In genomic region chr6:7156666-7157278, GRCh38 we compare ENCODE assay signal across 10 cellular contexts. TPM values are rescaled to one million over a fixed set of nuclear protein-coding genes. Genes with fewer than 3 reads are reported as not detected.
A peak's percentile ranks its signal among the peaks of the same experiment; 100 is the strongest.
DNase-seq lines count a peak whose midpoint lies in the region; ATAC-seq and TF ChIP-seq lines count a peak whose summit lies in the region.
"Had no signal": no experiment of that assay in that cellular context is flagged by ENCODE, and none has a peak within 500 bp of the region (broad histone marks: within the 10 kb centered on the region; RNA-seq: fewer than 3 reads in every experiment).

No MANE protein-coding gene starts in this region.

- no peaks in the 10 kb centered on the region for H3K27me3 ChIP-seq in BLaER1 treated with 17β-estradiol and CSF1 and Interleukin-3, amounts not matched to agents 10 nM and 100 nM
- H3K27me3 ChIP-seq in HUES64 (ENCODE audit: insufficient read depth, low read length), result no peaks in the 10 kb centered on the region

- H3K9me3 Mint-ChIP-seq in dendritic cell treated with granulocyte-macrophage colony-stimulating factor and Interleukin-4, amounts not matched to agents 40 ng/mL and 50 ng/mL, for 4 days, result no peaks in the 10 kb centered on the region
- H3K9me3 Mint-ChIP-seq in activated naive CD4-positive, alpha-beta T cell treated with anti-CD3 and anti-CD28 coated beads, Interleukin-2, amount 10 ng/mL, durations not matched to agents 7 days and 5 days, result no peaks in the 10 kb centered on the region

- peak overlapping the region in 4 of 11 experiments; percentile 1 to 66 (median 56); a peak in 2 of 22 replicates for H3K9ac ChIP-seq in BLaER1 treated with 17β-estradiol and CSF1 and Interleukin-3, amounts not matched to agents 10 nM and 100 nM
- no peak overlapping the region for H3K9ac ChIP-seq in HUES64 (ENCODE audit: low read depth, low read length)

- ATAC-seq in omental fat pad (ENCODE audit: low FRiP score) (peak; percentile 15), GM21529 (IDR thresholded peaks at IDR 0.05; ENCODE audit: unreplicated experiment) (no peak)

- peak overlapping the region; percentile 90 for H3K27ac Mint-ChIP-seq in dendritic cell treated with granulocyte-macrophage colony-stimulating factor and Interleukin-4, amounts not matched to agents 40 ng/mL and 50 ng/mL, for 4 days
- H3K27ac Mint-ChIP-seq in activated naive CD4-positive, alpha-beta T cell treated with anti-CD3 and anti-CD28 coated beads, Interleukin-2, amount 10 ng/mL, durations not matched to agents 7 days and 5 days, result no peak overlapping the region

- no peak for TF ChIP-seq CTCF in omental fat pad (IDR thresholded peaks at IDR 0.05)

- no peak overlapping the region for H3K4me3 Mint-ChIP-seq in dendritic cell treated with granulocyte-macrophage colony-stimulating factor and Interleukin-4, amounts not matched to agents 40 ng/mL and 50 ng/mL, for 4 days
- H3K4me3 Mint-ChIP-seq in activated naive CD4-positive, alpha-beta T cell treated with anti-CD3 and anti-CD28 coated beads, Interleukin-2, amount 10 ng/mL, durations not matched to agents 7 days and 5 days, result no peak overlapping the region

- H4K20me1 ChIP-seq in BLaER1 treated with 17β-estradiol and CSF1 and Interleukin-3, amounts not matched to agents 10 nM and 100 nM, result peaks cover 80 to 100% (median 100%) of the 10 kb centered on the region in 11 experiments

- DNase-seq in omental fat pad (ENCODE audit: low spot score) (no peak), MV-4-11 (lab: John Stamatoyannopoulos, UW) (no peak), NCI-H1694 treated with DMSO at 0.1 percent for 48 hours (lab: John Stamatoyannopoulos, UW) (no peak)
- DNase-seq in activated naive CD4-positive, alpha-beta T cell treated with anti-CD3 and anti-CD28 coated beads, Interleukin-2, amount 10 ng/mL, durations not matched to agents 7 days and 5 days, result no peak
- DNase-seq: anterior cingulate cortex, NCI-H2081 treated with DMSO at 0.1 percent for 48 hours had no signal

- peaks cover 58 to 99% (median 79%) of the 10 kb centered on the region in 10 experiments for H3K4me1 ChIP-seq in BLaER1 treated with 17β-estradiol and CSF1 and Interleukin-3, amounts not matched to agents 10 nM and 100 nM
- H3K4me1 ChIP-seq in HUES64 (ENCODE audit: insufficient read depth, low read length), result peaks cover 42% of the 10 kb centered on the region

- H3K36me3 Mint-ChIP-seq in dendritic cell treated with granulocyte-macrophage colony-stimulating factor and Interleukin-4, amounts not matched to agents 40 ng/mL and 50 ng/mL, for 4 days (ENCODE audit: low read depth), result peaks cover 80% of the 10 kb centered on the region
- H3K36me3 Mint-ChIP-seq in activated naive CD4-positive, alpha-beta T cell treated with anti-CD3 and anti-CD28 coated beads, Interleukin-2, amount 10 ng/mL, durations not matched to agents 7 days and 5 days, result peaks cover 23% of the 10 kb centered on the region

- H3K27ac ChIP-seq in BLaER1 treated with 17β-estradiol and CSF1 and Interleukin-3, amounts not matched to agents 10 nM and 100 nM, result peak overlapping the region in 5 of 11 experiments; percentile 58 to 70 (median 66); a peak in 8 of 22 replicates
- H3K27ac ChIP-seq in HUES64 (ENCODE audit: low read depth, low read length), result peak overlapping the region; percentile 58; the same call in 1 of the 2 replicates

- CTCF ChIA-PET in activated naive CD4-positive, alpha-beta T cell treated with anti-CD3 and anti-CD28 coated beads, Interleukin-2, amount 10 ng/mL, durations not matched to agents 7 days and 5 days (lab: Charles Lee), result no interaction called here

- 87% methylated on average over 10 of the region's 11 CpGs for WGBS in HUES64

- peaks cover 0 to 50% (median 0%) of the 10 kb centered on the region in 11 experiments; a peak in 7 of 22 replicates for H3K36me3 ChIP-seq in BLaER1 treated with 17β-estradiol and CSF1 and Interleukin-3, amounts not matched to agents 10 nM and 100 nM
- no peaks in the 10 kb centered on the region for H3K36me3 ChIP-seq in HUES64 (ENCODE audit: insufficient read depth, low read length)

- peaks cover 86% of the 10 kb centered on the region for H3K4me1 Mint-ChIP-seq in dendritic cell treated with granulocyte-macrophage colony-stimulating factor and Interleukin-4, amounts not matched to agents 40 ng/mL and 50 ng/mL, for 4 days (ENCODE audit: low read depth)
- H3K4me1 Mint-ChIP-seq in activated naive CD4-positive, alpha-beta T cell treated with anti-CD3 and anti-CD28 coated beads, Interleukin-2, amount 10 ng/mL, durations not matched to agents 7 days and 5 days, result peaks cover 56% of the 10 kb centered on the region

- no peaks in the 10 kb centered on the region for H3K9me3 ChIP-seq in BLaER1 treated with 17β-estradiol and CSF1 and Interleukin-3, amounts not matched to agents 10 nM and 100 nM (replicated peaks in 1 of 11)
- H3K9me3 ChIP-seq in HUES64 (ENCODE audit: insufficient read depth, low read depth, low read length), result no peaks in the 10 kb centered on the region

- H3K4me2 ChIP-seq in BLaER1 treated with 17β-estradiol and CSF1 and Interleukin-3, amounts not matched to agents 10 nM and 100 nM, result peak overlapping the region; percentile 65 to 92 (median 82)

- no peaks in the 10 kb centered on the region for H3K27me3 Mint-ChIP-seq in dendritic cell treated with granulocyte-macrophage colony-stimulating factor and Interleukin-4, amounts not matched to agents 40 ng/mL and 50 ng/mL, for 4 days
- no peaks in the 10 kb centered on the region for H3K27me3 Mint-ChIP-seq in activated naive CD4-positive, alpha-beta T cell treated with anti-CD3 and anti-CD28 coated beads, Interleukin-2, amount 10 ng/mL, durations not matched to agents 7 days and 5 days

- intact Hi-C loops in dendritic cell treated with granulocyte-macrophage colony-stimulating factor and Interleukin-4, amounts not matched to agents 40 ng/mL and 50 ng/mL, for 4 days (cut with micrococcal nuclease), result no loop called here

- no peak overlapping the region for H3K4me3 ChIP-seq in BLaER1 treated with 17β-estradiol and CSF1 and Interleukin-3, amounts not matched to agents 10 nM and 100 nM
- H3K4me3 ChIP-seq in HUES64 (ENCODE audit: low read length), result no peak overlapping the region

RNA-seq across cellular contexts. Expression of gene RREB1, which starts 49.0 kb away (rescaled TPM):
- 11.2 TPM for polyA plus RNA-seq in HUES64 (2013, experiment 1 of 2)
- 13.5 TPM for polyA plus RNA-seq in HUES64 (2013, experiment 2 of 2)
- 10 to 100 TPM; 24.9 to 48.1 (median 40.6) TPM for total RNA-seq in omental fat pad
